In the genomic region with DNA sequence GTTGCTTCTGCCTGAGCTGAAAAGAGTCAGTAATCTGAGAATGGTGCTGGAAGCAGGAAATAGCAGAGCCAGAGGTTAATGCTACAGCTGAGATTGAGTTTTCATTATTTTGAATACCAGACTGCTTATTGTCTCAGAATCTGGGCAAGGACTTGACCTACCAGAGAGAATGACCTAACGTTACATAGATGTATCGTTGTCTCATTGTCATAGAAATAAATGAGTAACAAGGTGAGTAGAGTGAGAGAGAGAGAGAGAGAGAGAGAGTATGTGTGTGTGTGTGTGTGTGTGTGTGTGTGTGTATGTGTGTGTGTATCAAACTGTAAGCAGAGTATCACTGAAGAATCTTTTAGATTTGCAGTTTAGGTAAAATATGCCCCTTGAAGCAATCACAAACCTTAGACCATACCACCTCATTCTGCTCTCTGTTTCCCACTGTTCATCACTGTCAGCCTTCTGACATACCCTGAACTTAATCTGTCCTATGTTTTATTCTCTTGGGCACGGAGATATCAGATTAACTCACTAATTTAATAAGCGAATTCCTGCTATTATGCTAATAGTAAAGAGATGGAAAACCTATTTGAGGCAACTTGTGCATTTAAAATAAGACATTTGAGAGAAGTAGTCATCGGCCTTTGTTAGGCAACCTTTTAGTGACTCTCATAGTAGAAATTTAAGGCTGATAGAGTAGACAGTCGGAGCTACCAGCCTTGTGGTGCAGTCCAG, we compare ENCODE assay signal across 14 cellular contexts.
DNase-seq lines count a peak whose midpoint lies in the region; FAIRE-seq and TF ChIP-seq lines count a peak whose summit lies in the region.
"Had no signal": no experiment of that assay in that cellular context is flagged by ENCODE, and none has a peak within 500 bp of the region (broad histone marks: within the 10 kb centered on the region; RNA-seq: fewer than 3 reads in every experiment).

No MANE protein-coding gene starts in this region.

- H3K4me1 ChIP-seq in BLaER1 = peaks cover 12% of the 10 kb centered on the region
- no peaks in the 10 kb centered on the region for H3K4me1 ChIP-seq in H9 (ENCODE audit: insufficient read depth, low read length)

- H3K27me3 Mint-ChIP-seq in nephron progenitor cell (ENCODE audit: low read depth, poor library complexity) (peaks cover 4% of the 10 kb centered on the region), H9 (ENCODE audit: low read depth) (no peaks in the 10 kb centered on the region)
- H3K27me3 Mint-ChIP-seq: central memory CD8-positive, alpha-beta T cell had no signal

- peaks cover 22% of the 10 kb centered on the region for H3K36me3 ChIP-seq in BLaER1

- no peak overlapping the region for H2BK120ac ChIP-seq in H9 (ENCODE audit: low read depth, low read length, poor library complexity, severe bottlenecking)

- H3K27me3 ChIP-seq in BLaER1 (no peaks in the 10 kb centered on the region), H9 (ENCODE audit: insufficient read depth, low read length) (no peaks in the 10 kb centered on the region)

- peak overlapping the region; percentile 27 for H3K27ac Mint-ChIP-seq in nephron progenitor cell
- H3K27ac Mint-ChIP-seq in H9 = no peak overlapping the region

- H2AFZ ChIP-seq in H9 (ENCODE audit: low read length) = no peak overlapping the region

- no peaks in the 10 kb centered on the region for H3K9me3 Mint-ChIP-seq in nephron progenitor cell
- no peaks in the 10 kb centered on the region for H3K9me3 Mint-ChIP-seq in H9
- H3K9me3 Mint-ChIP-seq: central memory CD8-positive, alpha-beta T cell had no signal

- peak; percentile 71 for DNase-seq in RCC 7860 (ENCODE audit: low spot score)
- no peak for DNase-seq in nephron progenitor cell
- no peak for DNase-seq in stimulated activated naive CD4-positive, alpha-beta T cell treated with Interleukin-2 at 50 U/mL for 16 hours (lab: John Stamatoyannopoulos, UW)
- no peak for DNase-seq in H9
- DNase-seq in activated CD4-positive, CD25-positive, alpha-beta regulatory T cell treated with anti-CD3 and anti-CD28 coated beads, Interleukin-2, amount 50 U/mL, for 72 hours = no peak
- DNase-seq in cardiac septum (ENCODE audit: low spot score) = no peak
- DNase-seq: head of caudate nucleus, mucosa of descending colon, NCI-H1436, T1000 had no signal

- H3K9ac ChIP-seq in BLaER1 (no peak overlapping the region), H9 (ENCODE audit: extremely low read depth, insufficient read length, low read length) (no peak overlapping the region)

- H3K4me2 ChIP-seq in BLaER1 = 0 out of 2 replicates have a peak overlapping the region, but pooled peaks have one; percentile 57
- H3K4me2 ChIP-seq in H9 (ENCODE audit: insufficient read depth, insufficient read length, low read length) = no peak overlapping the region

- H3K18ac ChIP-seq in H9 (ENCODE audit: insufficient read length, low read depth, low read length) = no peak overlapping the region

- no peak overlapping the region for H3T11ph ChIP-seq in H9 (ENCODE audit: low read length)

- H3K4me1 Mint-ChIP-seq in nephron progenitor cell (peaks cover 22% of the 10 kb centered on the region), H9 (no peaks in the 10 kb centered on the region)
- H3K4me1 Mint-ChIP-seq: central memory CD8-positive, alpha-beta T cell had no signal

- no peak for FAIRE-seq in RCC 7860 (lab: Jason Lieb, UNC)
- FAIRE-seq in endometrium (lab: Jason Lieb, UNC) = peak; percentile 71
- FAIRE-seq: GM19239 had no signal

- intact Hi-C loops in cardiac septum (cut with DNase I) = no loop called here

- no peak overlapping the region for H2BK12ac ChIP-seq in H9 (ENCODE audit: insufficient read length, low read depth, low read length)

- no peak overlapping the region for H3K14ac ChIP-seq in H9 (ENCODE audit: insufficient read depth, low read length)

- H3K23me2 ChIP-seq in H9 (ENCODE audit: insufficient read length, low read depth, low read length, poor library complexity, severe bottlenecking) = no peaks in the 10 kb centered on the region

- H3K4me3 Mint-ChIP-seq in nephron progenitor cell = no peak overlapping the region
- H3K4me3 Mint-ChIP-seq in H9 = no peak overlapping the region
- H3K4me3 Mint-ChIP-seq: central memory CD8-positive, alpha-beta T cell had no signal

- no peak overlapping the region for H4K5ac ChIP-seq in H9 (ENCODE audit: insufficient read length, low read depth, low read length)

- H3K4ac ChIP-seq in H9 (ENCODE audit: low read depth, low read length) = no peak overlapping the region

- no peak overlapping the region for H2AK5ac ChIP-seq in H9 (ENCODE audit: insufficient read length, low read length)

- no peak overlapping the region for H4K91ac ChIP-seq in H9 (ENCODE audit: insufficient read length, low read depth, low read length)

- H3K27ac ChIP-seq in BLaER1 (no peak overlapping the region), H9 (ENCODE audit: insufficient read length, low read depth, low read length) (no peak overlapping the region)

- no peak overlapping the region for H3K56ac ChIP-seq in H9 (ENCODE audit: insufficient read length, low read depth, low read length)

- H2BK20ac ChIP-seq in H9 (ENCODE audit: low read depth, low read length, poor library complexity, severe bottlenecking) = no peak overlapping the region

- no CpG with 5 or more reads among the region's 6 CpGs for WGBS in H9 (ENCODE audit: extremely low coverage, insufficient read length, low lambda C conversion rate)

- H2BK5ac ChIP-seq in H9 (ENCODE audit: insufficient read length, low read length) = no peak overlapping the region

- H3K4me3 ChIP-seq in BLaER1 = no peak overlapping the region
- H3K4me3 ChIP-seq: mucosa of descending colon had no signal

- H3K23ac ChIP-seq in H9 (ENCODE audit: insufficient read length, low read depth, low read length) = no peak overlapping the region

- no peak for TF ChIP-seq CTCF in nephron progenitor cell (IDR thresholded peaks at IDR 0.05)
- no peak for TF ChIP-seq CTCF in H9 (conservative IDR thresholded peaks at IDR 0.05)

- H4K20me1 ChIP-seq in BLaER1 = no peaks in the 10 kb centered on the region
- no peaks in the 10 kb centered on the region for H4K20me1 ChIP-seq in H9 (ENCODE audit: control insufficient read depth, insufficient read depth, insufficient read length)

- no peaks in the 10 kb centered on the region for H3K79me2 ChIP-seq in H9 (ENCODE audit: insufficient read depth, low read length)

- no peak overlapping the region for H4K8ac ChIP-seq in H9 (replicated peaks; ENCODE audit: insufficient read length, low read depth, low read length)

- H3K9me3 ChIP-seq in BLaER1 = peaks cover 22% of the 10 kb centered on the region
- no peaks in the 10 kb centered on the region for H3K9me3 ChIP-seq in H9 (ENCODE audit: control insufficient read depth, low read depth, low read length)
- H3K9me3 ChIP-seq: mucosa of descending colon had no signal

- H2BK15ac ChIP-seq in H9 (ENCODE audit: low read depth, low read length) = no peak overlapping the region

- H3K79me1 ChIP-seq in H9 (ENCODE audit: insufficient read depth, low read depth, low read length, poor library complexity, severe bottlenecking) = no peaks in the 10 kb centered on the region

- no peaks in the 10 kb centered on the region for H3K36me3 Mint-ChIP-seq in nephron progenitor cell (ENCODE audit: low read depth)
- H3K36me3 Mint-ChIP-seq in H9 (ENCODE audit: insufficient read depth in 1 of 3, low read depth in 3 of 3) = no peaks in the 10 kb centered on the region
